ENCODE assay signal across 2 cellular contexts in the genomic region with DNA sequence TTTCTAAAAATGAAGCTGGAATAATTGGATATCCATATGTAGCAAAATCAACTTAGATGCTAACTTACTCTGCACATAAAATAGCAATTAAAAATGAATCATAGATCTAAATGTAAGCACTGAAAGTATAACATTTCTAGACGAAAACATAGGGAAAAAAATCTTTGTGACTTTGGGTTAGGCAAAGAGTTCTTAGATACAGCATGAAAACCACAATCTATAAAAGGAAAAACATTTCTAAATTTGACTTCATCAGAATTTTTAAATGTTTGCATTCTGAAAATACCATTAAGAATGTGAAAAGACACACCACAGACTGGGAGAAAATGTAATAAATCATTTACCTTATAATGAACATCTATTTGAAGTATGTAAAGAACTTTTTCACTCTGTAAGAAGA.
TF ChIP-seq lines count a peak whose summit lies in the region.

No MANE protein-coding gene starts in this region.

TF ChIP-seq in A549, 52 proteins besides CTCF, POLR2A, EP300 and RAD21 (continued from another document):
- no peak for TF ChIP-seq HDAC2 (IDR thresholded peaks at IDR 0.05)
- no peak for TF ChIP-seq JUNB (IDR thresholded peaks at IDR 0.05)
- no peak for TF ChIP-seq ZNF302 (CRISPR knock-in tag; IDR thresholded peaks at IDR 0.05)
- TF ChIP-seq TP53 (CRISPR knock-in tag; IDR thresholded peaks at IDR 0.05): no peak
- TF ChIP-seq ZC3H11A (IDR thresholded peaks at IDR 0.05): no peak
- no peak for TF ChIP-seq HOXB13 (CRISPR knock-in tag; IDR thresholded peaks at IDR 0.05; ENCODE audit: low read depth)
- TF ChIP-seq PHF8 (IDR thresholded peaks at IDR 0.05; ENCODE audit: borderline replicate concordance, low read depth): no peak
- no peak for TF ChIP-seq JUN (IDR thresholded peaks at IDR 0.05)
- no peak for TF ChIP-seq KDM1A (IDR thresholded peaks at IDR 0.05; ENCODE audit: low read depth)
- TF ChIP-seq, protein P1, sequence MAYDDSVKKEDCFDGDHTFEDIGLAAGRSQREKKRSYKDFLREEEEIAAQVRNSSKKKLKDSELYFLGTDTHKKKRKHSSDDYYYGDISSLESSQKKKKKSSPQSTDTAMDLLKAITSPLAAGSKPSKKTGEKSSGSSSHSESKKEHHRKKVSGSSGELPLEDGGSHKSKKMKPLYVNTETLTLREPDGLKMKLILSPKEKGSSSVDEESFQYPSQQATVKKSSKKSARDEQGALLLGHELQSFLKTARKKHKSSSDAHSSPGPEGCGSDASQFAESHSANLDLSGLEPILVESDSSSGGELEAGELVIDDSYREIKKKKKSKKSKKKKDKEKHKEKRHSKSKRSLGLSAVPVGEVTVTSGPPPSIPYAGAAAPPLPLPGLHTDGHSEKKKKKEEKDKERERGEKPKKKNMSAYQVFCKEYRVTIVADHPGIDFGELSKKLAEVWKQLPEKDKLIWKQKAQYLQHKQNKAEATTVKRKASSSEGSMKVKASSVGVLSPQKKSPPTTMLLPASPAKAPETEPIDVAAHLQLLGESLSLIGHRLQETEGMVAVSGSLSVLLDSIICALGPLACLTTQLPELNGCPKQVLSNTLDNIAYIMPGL (CRISPR knock-in tag; IDR thresholded peaks at IDR 0.05; ENCODE audit: borderline replicate concordance): no peak
- no peak for TF ChIP-seq HOXA7 (CRISPR knock-in tag; IDR thresholded peaks at IDR 0.05)

TF ChIP-seq in HCT116, 20 proteins besides CTCF, POLR2A, EP300 and RAD21 (continued from another document):
- TF ChIP-seq MAX (IDR thresholded peaks at IDR 0.05) (no peak), TCF7L2 (IDR thresholded peaks at IDR 0.05; ENCODE audit: borderline replicate concordance, extremely low read depth, insufficient read depth, insufficient read length) (no peak), SP1 (IDR thresholded peaks at IDR 0.05; ENCODE audit: low read depth) (no peak), EZH2phosphoT487 (IDR thresholded peaks at IDR 0.05; ENCODE audit: borderline replicate concordance) (no peak), JUND (IDR thresholded peaks at IDR 0.05) (no peak), CEBPB (IDR thresholded peaks at IDR 0.05; ENCODE audit: low read depth) (no peak), ZNF274 (IDR thresholded peaks at IDR 0.05; ENCODE audit: low read depth, low read length) (no peak), SIN3A (IDR thresholded peaks at IDR 0.05; ENCODE audit: low read depth) (no peak), CBX3 (IDR thresholded peaks at IDR 0.05; ENCODE audit: low read depth) (no peak), EGR1 (IDR thresholded peaks at IDR 0.05; ENCODE audit: low read depth) (no peak), REST (IDR thresholded peaks at IDR 0.05; ENCODE audit: low read depth) (no peak)
- TF ChIP-seq, protein P2, sequence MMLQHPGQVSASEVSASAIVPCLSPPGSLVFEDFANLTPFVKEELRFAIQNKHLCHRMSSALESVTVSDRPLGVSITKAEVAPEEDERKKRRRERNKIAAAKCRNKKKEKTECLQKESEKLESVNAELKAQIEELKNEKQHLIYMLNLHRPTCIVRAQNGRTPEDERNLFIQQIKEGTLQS (IDR thresholded peaks at IDR 0.05): no peak
